Comparison of ENCODE assay signal across 13 cellular contexts in genomic region chr7:7789551-7789988, GRCh38.
DNase-seq lines count a peak whose midpoint lies in the region; ATAC-seq lines count a peak whose summit lies in the region.
"Had no signal": no experiment of that assay in that cellular context is flagged by ENCODE, and none has a peak within 500 bp of the region (broad histone marks: within the 10 kb centered on the region; RNA-seq: fewer than 3 reads in every experiment).

No MANE protein-coding gene starts in this region.

- H3K9me3 ChIP-seq in HAP-1 = no peaks in the 10 kb centered on the region
- H3K9me3 ChIP-seq: ascending aorta had no signal

- no peak for DNase-seq in activated T-helper 1 cell treated with anti-CD3 and anti-CD28 coated beads, Interleukin-12 subunit alpha, Interleukin-12 subunit beta, Interleukin-2, Interleukin-4 antibody, amounts not matched to agents 30 ng/mL and 10 ng/mL and 1 ng/mL, durations not matched to agents 14 hours and 24 hours and 36 hours (ENCODE audit: low spot score)
- DNase-seq in HAP-1 (ENCODE audit: low spot score in 2 of 2) = no peak
- DNase-seq in NK-92 (lab: John Stamatoyannopoulos, UW; ENCODE audit: unreplicated experiment) = no peak
- DNase-seq: activated CD4-positive, alpha-beta T cell treated with anti-CD3 and anti-CD28 coated beads, Interleukin-2, amount 50 U/mL, for 4 hours; GM23248; Karpas-422; naive thymus-derived CD4-positive, alpha-beta T cell; NCI-H446 had no signal

- no peaks in the 10 kb centered on the region for H3K27me3 Mint-ChIP-seq in activated T-helper 17 cell treated with anti-CD3 and anti-CD28 coated beads, Interleukin-2, amount 50 U/mL, for 72 hours
- no peaks in the 10 kb centered on the region for H3K27me3 Mint-ChIP-seq in activated T-helper 1 cell treated with anti-CD3 and anti-CD28 coated beads, Interleukin-12 subunit alpha, Interleukin-12 subunit beta, Interleukin-2, Interleukin-4 antibody, amounts not matched to agents 30 ng/mL and 10 ng/mL and 1 ng/mL, durations not matched to agents 14 hours and 24 hours and 36 hours (ENCODE audit: insufficient read depth)
- H3K27me3 Mint-ChIP-seq: naive thymus-derived CD4-positive, alpha-beta T cell had no signal

- ATAC-seq in GM18867 (IDR thresholded peaks at IDR 0.05; ENCODE audit: unreplicated experiment) = peak; percentile 95
- ATAC-seq in GM21390 (IDR thresholded peaks at IDR 0.05; ENCODE audit: unreplicated experiment) = peak; percentile 81
- peak; percentile 94 for ATAC-seq in HG03025 (IDR thresholded peaks at IDR 0.05; ENCODE audit: low FRiP score, unreplicated experiment)
- peak; percentile 85 for ATAC-seq in activated T-helper 17 cell treated with anti-CD3 and anti-CD28 coated beads, Interleukin-2, amount 50 U/mL, for 72 hours (replicated peaks)
- ATAC-seq: naive thymus-derived CD4-positive, alpha-beta T cell had no signal

- H3K4me3 Mint-ChIP-seq in activated T-helper 17 cell treated with anti-CD3 and anti-CD28 coated beads, Interleukin-2, amount 50 U/mL, for 72 hours = no peak overlapping the region
- H3K4me3 Mint-ChIP-seq in activated T-helper 1 cell treated with anti-CD3 and anti-CD28 coated beads, Interleukin-12 subunit alpha, Interleukin-12 subunit beta, Interleukin-2, Interleukin-4 antibody, amounts not matched to agents 30 ng/mL and 10 ng/mL and 1 ng/mL, durations not matched to agents 14 hours and 24 hours and 36 hours = no peak overlapping the region
- H3K4me3 Mint-ChIP-seq: naive thymus-derived CD4-positive, alpha-beta T cell had no signal

- no peak overlapping the region for H3K4me3 ChIP-seq in HAP-1
- H3K4me3 ChIP-seq: ascending aorta, GM23248 had no signal

- intact Hi-C loops in activated T-helper 1 cell treated with anti-CD3 and anti-CD28 coated beads, Interleukin-12 subunit alpha, Interleukin-12 subunit beta, Interleukin-2, Interleukin-4 antibody, amounts not matched to agents 30 ng/mL and 10 ng/mL and 1 ng/mL, durations not matched to agents 14 hours and 24 hours and 36 hours (cut with micrococcal nuclease) = no loop called here

- peaks cover 25% of the 10 kb centered on the region for H3K36me3 Mint-ChIP-seq in activated T-helper 17 cell treated with anti-CD3 and anti-CD28 coated beads, Interleukin-2, amount 50 U/mL, for 72 hours (ENCODE audit: low read depth)
- H3K36me3 Mint-ChIP-seq in activated T-helper 1 cell treated with anti-CD3 and anti-CD28 coated beads, Interleukin-12 subunit alpha, Interleukin-12 subunit beta, Interleukin-2, Interleukin-4 antibody, amounts not matched to agents 30 ng/mL and 10 ng/mL and 1 ng/mL, durations not matched to agents 14 hours and 24 hours and 36 hours (ENCODE audit: low read depth) = peaks cover 2% of the 10 kb centered on the region

- H3K36me3 ChIP-seq in HAP-1 (replicated peaks) = no peaks in the 10 kb centered on the region
- H3K36me3 ChIP-seq: ascending aorta had no signal

- no peaks in the 10 kb centered on the region for H3K9me3 Mint-ChIP-seq in activated T-helper 17 cell treated with anti-CD3 and anti-CD28 coated beads, Interleukin-2, amount 50 U/mL, for 72 hours
- no peaks in the 10 kb centered on the region for H3K9me3 Mint-ChIP-seq in activated T-helper 1 cell treated with anti-CD3 and anti-CD28 coated beads, Interleukin-12 subunit alpha, Interleukin-12 subunit beta, Interleukin-2, Interleukin-4 antibody, amounts not matched to agents 30 ng/mL and 10 ng/mL and 1 ng/mL, durations not matched to agents 14 hours and 24 hours and 36 hours

- H3K27me3 ChIP-seq in HAP-1 (ENCODE audit: low read depth) = no peaks in the 10 kb centered on the region
- H3K27me3 ChIP-seq: ascending aorta had no signal

- no peaks in the 10 kb centered on the region for H3K4me1 Mint-ChIP-seq in activated T-helper 17 cell treated with anti-CD3 and anti-CD28 coated beads, Interleukin-2, amount 50 U/mL, for 72 hours
- peaks cover 15% of the 10 kb centered on the region for H3K4me1 Mint-ChIP-seq in activated T-helper 1 cell treated with anti-CD3 and anti-CD28 coated beads, Interleukin-12 subunit alpha, Interleukin-12 subunit beta, Interleukin-2, Interleukin-4 antibody, amounts not matched to agents 30 ng/mL and 10 ng/mL and 1 ng/mL, durations not matched to agents 14 hours and 24 hours and 36 hours (ENCODE audit: low read depth)

- no peaks in the 10 kb centered on the region for H3K4me1 ChIP-seq in HAP-1
- H3K4me1 ChIP-seq: ascending aorta had no signal

- H3K27ac Mint-ChIP-seq in activated T-helper 17 cell treated with anti-CD3 and anti-CD28 coated beads, Interleukin-2, amount 50 U/mL, for 72 hours = no peak overlapping the region
- H3K27ac Mint-ChIP-seq in activated T-helper 1 cell treated with anti-CD3 and anti-CD28 coated beads, Interleukin-12 subunit alpha, Interleukin-12 subunit beta, Interleukin-2, Interleukin-4 antibody, amounts not matched to agents 30 ng/mL and 10 ng/mL and 1 ng/mL, durations not matched to agents 14 hours and 24 hours and 36 hours = no peak overlapping the region

- in situ Hi-C loops in HAP-1 (cut with MboI; ENCODE audit: low sequenced_read_pairs) = no loop called here
